In genomic region chr6:26175428-26176181, GRCh38 we compare ENCODE assay signal across 8 cellular contexts.
DNase-seq lines count a peak whose midpoint lies in the region; ATAC-seq lines count a peak whose summit lies in the region.

No MANE protein-coding gene starts in this region.

- H3K4me3 Mint-ChIP-seq in T-cell = peak overlapping the region in 1 of 3 donors; percentile 5
- no peak overlapping the region for H3K4me3 Mint-ChIP-seq in dendritic cell treated with granulocyte-macrophage colony-stimulating factor and Interleukin-4, amounts not matched to agents 40 ng/mL and 50 ng/mL, for 4 days
- peak overlapping the region in 2 of 8 donors; percentile 61 to 86 for H3K4me3 Mint-ChIP-seq in naive B cell

- H3K36me3 Mint-ChIP-seq in T-cell (no peaks in the 10 kb centered on the region), naive B cell (no peaks in the 10 kb centered on the region)
- peaks cover 12% of the 10 kb centered on the region for H3K36me3 Mint-ChIP-seq in dendritic cell treated with granulocyte-macrophage colony-stimulating factor and Interleukin-4, amounts not matched to agents 40 ng/mL and 50 ng/mL, for 4 days (ENCODE audit: low read depth)

- H3K4me1 Mint-ChIP-seq in T-cell (peaks cover 36 to 39% (median 37%) of the 10 kb centered on the region in 3 donors), naive B cell (peaks cover 20 to 34% (median 33%) of the 10 kb centered on the region in 3 donors)
- peaks cover 29% of the 10 kb centered on the region for H3K4me1 Mint-ChIP-seq in dendritic cell treated with granulocyte-macrophage colony-stimulating factor and Interleukin-4, amounts not matched to agents 40 ng/mL and 50 ng/mL, for 4 days (ENCODE audit: low read depth)

- no peak for ATAC-seq in T-cell (replicated peaks in 1 of 4)
- no peak for ATAC-seq in naive B cell (ENCODE audit: low read depth in 2 of 2)
- no peak for ATAC-seq in HG02763 (IDR thresholded peaks at IDR 0.05; ENCODE audit: unreplicated experiment)

- intact Hi-C loops in dendritic cell treated with granulocyte-macrophage colony-stimulating factor and Interleukin-4, amounts not matched to agents 40 ng/mL and 50 ng/mL, for 4 days (cut with micrococcal nuclease) = loop anchor here (10.0 kb wide), 1 partner anchor 99 kb away; a partner anchor contains a TSS

- CTCF ChIA-PET in T-cell (lab: Charles Lee) = interaction anchor here (0.6 to 1.6 kb wide), 21 partner anchors 13 to 1749 kb away, joined by 3 to 11 read pairs (median 3); a partner anchor contains a TSS

- POLR2A ChIA-PET in T-cell (lab: Charles Lee) = interaction anchor here (0.5 to 1.6 kb wide), 19 partner anchors 11 to 970 kb away, joined by 3 to 16 read pairs (median 6); a partner anchor contains a TSS

- no peaks in the 10 kb centered on the region for H3K27me3 Mint-ChIP-seq in T-cell
- no peaks in the 10 kb centered on the region for H3K27me3 Mint-ChIP-seq in dendritic cell treated with granulocyte-macrophage colony-stimulating factor and Interleukin-4, amounts not matched to agents 40 ng/mL and 50 ng/mL, for 4 days
- H3K27me3 Mint-ChIP-seq in naive B cell = no peaks in the 10 kb centered on the region

- H3K9me3 Mint-ChIP-seq in T-cell = no peaks in the 10 kb centered on the region
- no peaks in the 10 kb centered on the region for H3K9me3 Mint-ChIP-seq in dendritic cell treated with granulocyte-macrophage colony-stimulating factor and Interleukin-4, amounts not matched to agents 40 ng/mL and 50 ng/mL, for 4 days
- H3K9me3 Mint-ChIP-seq in naive B cell = peaks cover 0 to 2% (median 0%) of the 10 kb centered on the region in 7 donors

- DNase-seq in SIG-M5 treated with dmso at 0.1 percent for 504 hours (lab: John Stamatoyannopoulos, UW; ENCODE audit: unreplicated experiment) (peak; percentile 86), SIG-M5 (lab: John Stamatoyannopoulos, UW) (no peak), Kasumi-1 (lab: John Stamatoyannopoulos, UW) (peak; percentile 86), T-cell (peak in 23 of 34 experiments; percentile 30 to 68 (median 49)), naive B cell (peak; percentile 56), HPDE6-E6E7 (ENCODE audit: extremely low spot score) (no peak)

- H3K27ac Mint-ChIP-seq in T-cell (peak overlapping the region; percentile 58 to 73), naive B cell (peak overlapping the region in 4 of 6 donors; percentile 74 to 89 (median 77))
- peak overlapping the region; percentile 43 for H3K27ac Mint-ChIP-seq in dendritic cell treated with granulocyte-macrophage colony-stimulating factor and Interleukin-4, amounts not matched to agents 40 ng/mL and 50 ng/mL, for 4 days

Comparison
In these comparisons a context has a peak if more than half of its experiments do, and no peak if none do; other contexts are left out.
1. DNase-seq: peak in SIG-M5 treated with dmso at 0.1 percent for 504 hours (single experiment), Kasumi-1 (2 of 2), T-cell (23 of 34) and naive B cell (single experiment); none in SIG-M5 (single experiment) and HPDE6-E6E7 (single experiment).
2. Peak in every context shown above with its lines, with median percentiles within 50 percentile points of each other: H3K27ac Mint-ChIP-seq.